ENCODE assay signal across 20 cellular contexts in genomic region chr19:49907745-49908446, GRCh38. TPM values are rescaled to one million over a fixed set of nuclear protein-coding genes. Genes with fewer than 3 reads are reported as not detected.
DNase-seq lines count a peak whose midpoint lies in the region; ATAC-seq and TF ChIP-seq lines count a peak whose summit lies in the region.
"Had no signal": no experiment of that assay in that cellular context is flagged by ENCODE, and none has a peak within 500 bp of the region (broad histone marks: within the 10 kb centered on the region; RNA-seq: fewer than 3 reads in every experiment).

No MANE protein-coding gene starts in this region.

- H3K9ac ChIP-seq in iPS-15b (ENCODE audit: low read depth, low read length) = peak overlapping the region; percentile 37

- no peak for TF ChIP-seq CTCF in natural killer cell (IDR thresholded peaks at IDR 0.05)

- TF ChIP-seq POLR2A in GM15510 (IDR thresholded peaks at IDR 0.05; ENCODE audit: borderline replicate concordance, extremely low read depth, insufficient read length) = peak; percentile 15

- peaks cover 7% of the 10 kb centered on the region for H3K4me1 ChIP-seq in iPS-15b (ENCODE audit: control insufficient read depth, insufficient read depth, low read length)

- no peaks in the 10 kb centered on the region for H3K9me3 Mint-ChIP-seq in natural killer cell
- H3K9me3 Mint-ChIP-seq: CD14-positive monocyte had no signal

- peak; percentile 47 for ATAC-seq in HG03342 (IDR thresholded peaks at IDR 0.05; ENCODE audit: unreplicated experiment)
- ATAC-seq in GM21619 (IDR thresholded peaks at IDR 0.05; ENCODE audit: unreplicated experiment) = no peak
- no peak for ATAC-seq in natural killer cell
- ATAC-seq: activated CD4-positive, CD25-positive, alpha-beta regulatory T cell treated with anti-CD3 and anti-CD28 coated beads, Interleukin-2, amount 50 U/mL, for 24 hours had no signal

- intact Hi-C loops in natural killer cell (cut with micrococcal nuclease) = no loop called here
- intact Hi-C loops in posterior vena cava (cut with DNase I) = no loop called here

- DNase-seq in natural killer cell (no peak), posterior vena cava (ENCODE audit: low spot score) (no peak)
- DNase-seq: activated T-cell treated with anti-CD3 and anti-CD28 coated beads for 4 hours; DND-41; erythroblast; head of caudate nucleus; islet precursor cell; MG63; NCI-H2029 treated with DMSO at 0.1 percent for 48 hours; NCI-H748 treated with DMSO at 0.1 percent for 48 hours; RPMI8226; sigmoid colon; stimulated activated CD4-positive, alpha-beta T cell treated with anti-CD3 and anti-CD28 coated beads, Interleukin-4, amount 100 ng/mL, for 24 hours; T-helper 1 cell had no signal

- peaks cover 9 to 15% of the 10 kb centered on the region in 2 donors for H3K4me1 Mint-ChIP-seq in natural killer cell

- no peak overlapping the region for H3K4me3 ChIP-seq in iPS-15b (ENCODE audit: low read depth, low read length)
- H3K4me3 ChIP-seq: MG63, sigmoid colon had no signal

- peaks cover 44% of the 10 kb centered on the region for H3K36me3 ChIP-seq in iPS-15b (ENCODE audit: control insufficient read depth, insufficient read depth, low read length)

- no peak overlapping the region for H3K4me3 Mint-ChIP-seq in natural killer cell
- H3K4me3 Mint-ChIP-seq: CD14-positive monocyte had no signal

- no peaks in the 10 kb centered on the region for H3K9me3 ChIP-seq in iPS-15b (ENCODE audit: control insufficient read depth, insufficient read depth, low read length)
- H3K9me3 ChIP-seq: MG63, sigmoid colon had no signal

- H3K27me3 Mint-ChIP-seq in natural killer cell (ENCODE audit: low read depth in 2 of 2) = no peaks in the 10 kb centered on the region

- H3K36me3 Mint-ChIP-seq in natural killer cell = no peaks in the 10 kb centered on the region

- no peak overlapping the region for H3K27ac Mint-ChIP-seq in natural killer cell

- H3K27me3 ChIP-seq in iPS-15b (ENCODE audit: control insufficient read depth, insufficient read depth, low read length) = no peaks in the 10 kb centered on the region
- H3K27me3 ChIP-seq: MG63, sigmoid colon had no signal

RNA-seq across cellular contexts. Expression of gene IL4I1, which starts 11.2 kb away (rescaled TPM):
- total RNA-seq in natural killer cell (1 to 10 TPM; 3.0 to 3.8 (median 3.4) TPM), posterior vena cava (1 to 10 TPM; 1.1 to 1.3 TPM)

RNA-seq across cellular contexts. Expression of gene ATF5, which starts 21.1 kb away (rescaled TPM):
- total RNA-seq in natural killer cell = 10 to 100 TPM; 11.7 to 15.4 (median 14.2) TPM
- 10 to 100 TPM; 18.8 to 37.0 TPM for total RNA-seq in posterior vena cava

RNA-seq across cellular contexts. Expression of gene NUP62, which starts 21.4 kb away (rescaled TPM):
- total RNA-seq in natural killer cell (10 to 100 TPM; 34.2 to 57.4 (median 40.9) TPM), posterior vena cava (10 to 100 TPM; 21.9 to 27.1 TPM)

RNA-seq across cellular contexts. Expression of gene TBC1D17, which starts 30.4 kb away (rescaled TPM):
- total RNA-seq in natural killer cell (10 to 100 TPM; 45.8 to 59.7 (median 54.4) TPM), posterior vena cava (10 to 100 TPM; 28.7 to 36.3 TPM)

RNA-seq across cellular contexts. Expression of gene AKT1S1, which starts 30.7 kb away (rescaled TPM):
- total RNA-seq in natural killer cell (10 to 100 TPM; 12.8 to 17.8 (median 16.1) TPM), posterior vena cava (10 to 100 TPM; 26.5 to 28.9 TPM)
